ENCODE assay signal across 28 cellular contexts in genomic region chr12:86772688-86773087, GRCh38.
DNase-seq lines count a peak whose midpoint lies in the region; ATAC-seq and TF ChIP-seq lines count a peak whose summit lies in the region.
"Had no signal": no experiment of that assay in that cellular context is flagged by ENCODE, and none has a peak within 500 bp of the region (broad histone marks: within the 10 kb centered on the region; RNA-seq: fewer than 3 reads in every experiment).

No MANE protein-coding gene starts in this region.

- 82 to 91% methylated on average over 2 of the region's 2 CpGs for WGBS in testis, 2 donors

- no peak for ATAC-seq in GM19328 (IDR thresholded peaks at IDR 0.05; ENCODE audit: unreplicated experiment)
- ATAC-seq in activated naive CD4-positive, alpha-beta T cell treated with anti-CD3 and anti-CD28 coated beads, Interleukin-2, amount 50 U/mL, for 72 hours, result no peak
- ATAC-seq: activated CD8-positive, alpha-beta T cell treated with anti-CD3 and anti-CD28 coated beads for 36 hours; activated T-helper 17 cell treated with anti-CD3 and anti-CD28 coated beads, Interleukin-2, amount 50 U/mL, for 72 hours; lower lobe of right lung; sciatic nerve had no signal

- in situ Hi-C loops in astrocyte of the cerebellum (cut with HindIII; ENCODE audit: low sequenced_read_pairs), result no loop called here

- H3K27ac Mint-ChIP-seq in activated naive CD4-positive, alpha-beta T cell treated with anti-CD3 and anti-CD28 coated beads, Interleukin-2, amount 50 U/mL, for 72 hours, result no peak overlapping the region
- H3K27ac Mint-ChIP-seq: activated CD8-positive, alpha-beta T cell treated with anti-CD3 and anti-CD28 coated beads for 36 hours; activated naive CD8-positive, alpha-beta T cell treated with anti-CD3 and anti-CD28 coated beads for 36 hours; activated T-helper 17 cell treated with anti-CD3 and anti-CD28 coated beads, Interleukin-2, amount 50 U/mL, for 72 hours; CD4-positive, CD25-positive, alpha-beta regulatory T cell; neural progenitor cell; T-helper 1 cell treated with Interleukin-12 subunit alpha and Interleukin-12 subunit beta and Interleukin-4 antibody, amounts not matched to agents 30 μg/mL and 1 μg/mL, for 36 hours had no signal

- H3K4me3 ChIP-seq in astrocyte of the cerebellum (ENCODE audit: low read depth, low read length) (no peak overlapping the region), testis (no peak overlapping the region)
- H3K4me3 ChIP-seq: ascending aorta, lower lobe of right lung, neural progenitor cell, SK-N-MC, thyroid gland, vagina had no signal

- TF ChIP-seq CTCF in astrocyte of the cerebellum (IDR thresholded peaks at IDR 0.05; ENCODE audit: low read depth, low read length, missing control alignments) (no peak), testis (IDR thresholded peaks at IDR 0.05) (no peak)

- peaks cover 5 to 9% of the 10 kb centered on the region in 2 donors for H3K9me3 Mint-ChIP-seq in activated naive CD4-positive, alpha-beta T cell treated with anti-CD3 and anti-CD28 coated beads, Interleukin-2, amount 50 U/mL, for 72 hours
- H3K9me3 Mint-ChIP-seq: activated CD8-positive, alpha-beta T cell treated with anti-CD3 and anti-CD28 coated beads for 36 hours; neural progenitor cell had no signal

- no peak for TF ChIP-seq POLR2A in testis (IDR thresholded peaks at IDR 0.05)

- no peaks in the 10 kb centered on the region for H3K9me3 ChIP-seq in testis
- H3K9me3 ChIP-seq: ascending aorta, lower lobe of right lung, thyroid gland, vagina had no signal

- H3K36me3 ChIP-seq in testis (ENCODE audit: low read depth, missing control alignments), result no peaks in the 10 kb centered on the region
- H3K36me3 ChIP-seq: ascending aorta, lower lobe of right lung, neural progenitor cell, thyroid gland, vagina had no signal

- H3K27ac ChIP-seq in testis, result no peak overlapping the region
- H3K27ac ChIP-seq: ascending aorta, lower lobe of right lung, neural progenitor cell, SK-N-MC, thyroid gland, vagina had no signal

- DNase-seq in Daoy (ENCODE audit: low read depth) (peak; percentile 32), HT1080 (ENCODE audit: low read depth) (peak; percentile 41), astrocyte of the cerebellum (ENCODE audit: low read depth) (peak; percentile 47), iris pigment epithelial cell (ENCODE audit: low read depth) (peak; percentile 58), testis (no peak)
- DNase-seq in activated CD4-positive, alpha-beta T cell treated with anti-CD3 and anti-CD28 coated beads, Interleukin-2, amount 50 U/mL, for 48 hours, result no peak
- DNase-seq in activated naive CD4-positive, alpha-beta T cell treated with anti-CD3 and anti-CD28 coated beads, Interleukin-2, amount 50 U/mL, for 72 hours (ENCODE audit: low spot score in 2 of 2), result no peak
- DNase-seq: activated CD4-positive, CD25-positive, alpha-beta regulatory T cell treated with anti-CD3 and anti-CD28 coated beads, Interleukin-2, amount 50 U/mL, for 72 hours; activated CD8-positive, alpha-beta T cell treated with anti-CD3 and anti-CD28 coated beads for 36 hours; activated naive CD8-positive, alpha-beta T cell treated with anti-CD3 and anti-CD28 coated beads for 36 hours; CD4-positive, CD25-positive, alpha-beta regulatory T cell; GOT3; kidney; lower lobe of right lung; NCI-H2029 treated with DMSO at 0.1 percent for 48 hours; NCI-H226; NCI-H774; posterior cingulate gyrus; stimulated activated naive CD4-positive, alpha-beta T cell treated with Interleukin-2 at 50 U/mL for 16 hours; thyroid gland had no signal

- no peaks in the 10 kb centered on the region for H3K4me1 ChIP-seq in testis
- H3K4me1 ChIP-seq: lower lobe of right lung, neural progenitor cell, thyroid gland, vagina had no signal

- no peaks in the 10 kb centered on the region for H3K27me3 ChIP-seq in testis
- H3K27me3 ChIP-seq: ascending aorta, neural progenitor cell, thyroid gland, vagina had no signal

- H3K36me3 Mint-ChIP-seq in activated naive CD4-positive, alpha-beta T cell treated with anti-CD3 and anti-CD28 coated beads, Interleukin-2, amount 50 U/mL, for 72 hours, result no peaks in the 10 kb centered on the region
- H3K36me3 Mint-ChIP-seq: activated naive CD8-positive, alpha-beta T cell treated with anti-CD3 and anti-CD28 coated beads for 36 hours; CD4-positive, CD25-positive, alpha-beta regulatory T cell; neural progenitor cell had no signal

- intact Hi-C loops in testis (cut with DNase I; ENCODE audit: low total_unique reads), result no loop called here

Comparison
In these comparisons a context has a peak if more than half of its experiments do, and no peak if none do; other contexts are left out.
1. DNase-seq: peak in Daoy (single experiment), HT1080 (single experiment), astrocyte of the cerebellum (single experiment) and iris pigment epithelial cell (single experiment); none in activated CD4-positive, alpha-beta T cell treated with anti-CD3 and anti-CD28 coated beads, Interleukin-2, amount 50 U/mL, for 48 hours (0 of 2), activated naive CD4-positive, alpha-beta T cell treated with anti-CD3 and anti-CD28 coated beads, Interleukin-2, amount 50 U/mL, for 72 hours (0 of 2) and testis (single experiment).